Comparison of ENCODE assay signal across 28 cellular contexts in the genomic region with DNA sequence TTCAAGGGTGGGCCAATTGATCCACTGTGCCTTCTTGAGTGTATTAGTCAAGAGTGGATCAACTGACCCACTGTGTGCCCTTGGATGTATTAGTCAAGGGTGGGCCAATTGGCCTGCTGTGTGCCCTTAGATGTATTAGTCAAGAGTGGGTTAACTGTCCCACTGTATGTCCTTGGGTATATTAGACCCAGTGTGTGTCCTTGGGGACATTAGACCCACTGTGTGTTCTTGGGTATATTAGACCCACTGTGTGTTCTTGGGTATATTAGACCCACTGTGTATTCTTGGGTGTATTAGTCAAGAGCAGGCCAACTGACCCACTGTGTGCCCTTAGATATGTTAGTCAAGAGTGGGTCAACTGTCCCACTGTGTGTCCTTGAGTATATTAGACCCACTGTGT.
"Had no signal": no experiment of that assay in that cellular context is flagged by ENCODE, and none has a peak within 500 bp of the region (broad histone marks: within the 10 kb centered on the region; RNA-seq: fewer than 3 reads in every experiment).

No MANE protein-coding gene starts in this region.

- ATAC-seq: effector memory CD8-positive, alpha-beta T cell; esophagus mucosa; foreskin keratinocyte; gastrocnemius medialis; gastroesophageal sphincter; heart left ventricle; heart right ventricle had no signal

- H3K27ac ChIP-seq: colonic mucosa, coronary artery, dorsolateral prefrontal cortex, epithelial cell of prostate, esophagus muscularis mucosa, esophagus squamous epithelium, foreskin keratinocyte, gastrocnemius medialis, gastroesophageal sphincter, heart left ventricle, heart right ventricle had no signal

- H3K36me3 ChIP-seq: colonic mucosa, esophagus muscularis mucosa, esophagus squamous epithelium, gastrocnemius medialis, gastroesophageal sphincter, heart left ventricle, heart right ventricle had no signal

- H3K27me3 ChIP-seq: colonic mucosa, esophagus muscularis mucosa, foreskin keratinocyte had no signal

- DNase-seq: colonic mucosa; cortex of kidney; dermis blood vessel endothelial cell; dorsolateral prefrontal cortex; effector CD4-positive, alpha-beta T cell; effector CD8-positive, alpha-beta T cell; effector memory CD4-positive, alpha-beta T cell; effector memory CD8-positive, alpha-beta T cell; endodermal cell; erythroblast; esophagus squamous epithelium; foreskin fibroblast; foreskin keratinocyte; foreskin melanocyte; gastrocnemius medialis; glutamatergic neuron; head of caudate nucleus; heart left ventricle; heart right ventricle had no signal

- H3K4me1 ChIP-seq: colonic mucosa, esophagus muscularis mucosa, esophagus squamous epithelium, foreskin keratinocyte, gastrocnemius medialis, gastroesophageal sphincter, heart left ventricle, heart right ventricle had no signal

- H3K9me3 ChIP-seq: colonic mucosa, esophagus muscularis mucosa, esophagus squamous epithelium, gastrocnemius medialis, gastroesophageal sphincter, heart left ventricle, heart right ventricle had no signal

- H3K4me3 ChIP-seq: colonic mucosa, coronary artery, dorsolateral prefrontal cortex, esophagus muscularis mucosa, esophagus squamous epithelium, gastrocnemius medialis, gastroesophageal sphincter, heart left ventricle, heart right ventricle had no signal

- FAIRE-seq: colon, endometrium, endothelial cell of umbilical vein, frontal cortex had no signal
